12 cellular contexts compared by ENCODE assay signal in the genomic region with DNA sequence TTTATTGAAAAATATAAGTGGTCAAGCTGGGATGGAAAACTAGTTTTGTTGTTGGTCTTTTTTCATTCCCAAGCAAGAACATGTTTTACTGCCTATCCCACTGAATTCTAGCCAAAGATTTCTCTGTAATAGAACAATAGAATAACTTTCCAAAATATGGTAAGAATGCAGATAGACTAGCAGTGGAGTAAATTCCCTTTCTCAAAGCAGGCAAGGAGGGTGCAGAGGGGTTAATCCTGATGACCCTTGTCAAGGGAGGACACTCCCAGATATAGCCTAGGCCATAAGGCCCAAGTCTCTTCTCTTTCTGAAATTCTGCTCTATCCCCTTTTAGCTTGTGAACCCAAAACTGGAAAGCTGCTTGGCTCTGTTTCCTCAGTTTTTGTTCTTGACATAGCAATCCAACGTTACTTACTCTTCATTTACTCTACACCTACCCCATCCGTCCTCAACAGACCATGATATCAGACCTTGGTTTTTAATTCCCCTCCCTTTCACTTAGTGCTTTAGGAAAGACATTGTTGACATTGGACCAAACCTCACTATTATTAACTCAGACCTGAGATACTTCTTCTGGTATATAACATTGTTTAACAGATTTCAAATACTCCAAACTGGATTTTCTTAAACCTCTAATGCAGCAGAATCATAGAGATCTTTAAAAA.
DNase-seq lines count a peak whose midpoint lies in the region; ATAC-seq, FAIRE-seq and TF ChIP-seq lines count a peak whose summit lies in the region.
"Had no signal": no experiment of that assay in that cellular context is flagged by ENCODE, and none has a peak within 500 bp of the region (broad histone marks: within the 10 kb centered on the region; RNA-seq: fewer than 3 reads in every experiment).

No MANE protein-coding gene starts in this region.

- no peaks in the 10 kb centered on the region for H3K79me2 ChIP-seq in mesendoderm (ENCODE audit: control insufficient read depth, insufficient read depth, low read length)

- no peaks in the 10 kb centered on the region for H3K27me3 ChIP-seq in esophagus muscularis mucosa
- no peaks in the 10 kb centered on the region for H3K27me3 ChIP-seq in pancreas
- no peaks in the 10 kb centered on the region for H3K27me3 ChIP-seq in mesendoderm (ENCODE audit: insufficient read depth, low read length, poor library complexity)
- no peaks in the 10 kb centered on the region for H3K27me3 ChIP-seq in testis

- peak overlapping the region; percentile 47 to 76 (median 68) for H3K27ac ChIP-seq in esophagus muscularis mucosa (replicated peaks in 1 of 4)
- peak overlapping the region in 2 of 4 donors; percentile 22 to 66 for H3K27ac ChIP-seq in pancreas
- H3K27ac ChIP-seq in mesendoderm (ENCODE audit: low read depth, low read length), result no peak overlapping the region
- peak overlapping the region in 1 of 2 donors; percentile 11 for H3K27ac ChIP-seq in testis

- H3K9me3 ChIP-seq in esophagus muscularis mucosa (no peaks in the 10 kb centered on the region), pancreas (no peaks in the 10 kb centered on the region), testis (no peaks in the 10 kb centered on the region)

- H3K18ac ChIP-seq in mesendoderm (ENCODE audit: low read length), result no peak overlapping the region

- WGBS in esophagus muscularis mucosa, result 28% methylated on average over 2 of the region's 2 CpGs
- 12 to 15% methylated on average over 2 of the region's 2 CpGs for WGBS in pancreas, 2 donors
- no CpG with 5 or more reads among the region's 2 CpGs for WGBS in mesendoderm (ENCODE audit: extremely low coverage, insufficient coverage, low lambda C conversion rate)
- 26 to 28% methylated on average over 2 of the region's 2 CpGs for WGBS in testis, 2 donors

- DNase-seq in Daoy (ENCODE audit: low read depth), result peak; percentile 45
- peak; percentile 41 for DNase-seq in RPMI7951 (ENCODE audit: low read depth)
- no peak for DNase-seq in esophagus muscularis mucosa (ENCODE audit: extremely low spot score)
- DNase-seq in pancreas, result no peak
- no peak for DNase-seq in mesendoderm
- DNase-seq in testis, result no peak
- DNase-seq: activated T-cell treated with anti-CD3 and anti-CD28 coated beads, Interleukin-2, amount 50 U/mL, for 24 hours; CD8-positive, alpha-beta memory T cell; NCI-H187 treated with DMSO at 0.1 percent for 48 hours had no signal

- no peak overlapping the region for H2AK5ac ChIP-seq in mesendoderm (ENCODE audit: low read length)

- ATAC-seq in pancreas (peak in 3 of 4 donors; percentile 28 to 50 (median 42)), HG02938 (IDR thresholded peaks at IDR 0.05; ENCODE audit: unreplicated experiment) (no peak), GM21723 (IDR thresholded peaks at IDR 0.05; ENCODE audit: unreplicated experiment) (no peak)

- H2BK15ac ChIP-seq in mesendoderm (replicated peaks; ENCODE audit: low read depth), result no peak overlapping the region

- no peak overlapping the region for H3K4me2 ChIP-seq in mesendoderm (ENCODE audit: low read length)

- TF ChIP-seq CTCF in esophagus muscularis mucosa (IDR thresholded peaks at IDR 0.05) (no peak), pancreas (IDR thresholded peaks at IDR 0.05) (no peak), testis (IDR thresholded peaks at IDR 0.05) (no peak)

- no peak for TF ChIP-seq EP300 in esophagus muscularis mucosa (IDR thresholded peaks at IDR 0.05)

- H3K4me1 ChIP-seq in esophagus muscularis mucosa, result peaks cover 21 to 57% (median 51%) of the 10 kb centered on the region in 4 donors
- H3K4me1 ChIP-seq in pancreas, result peaks cover 7 to 24% (median 20%) of the 10 kb centered on the region in 3 donors
- no peaks in the 10 kb centered on the region for H3K4me1 ChIP-seq in mesendoderm (ENCODE audit: control insufficient read depth, low read depth, low read length)
- H3K4me1 ChIP-seq in testis, result peaks cover 19% of the 10 kb centered on the region

- no peak overlapping the region for H2BK120ac ChIP-seq in mesendoderm (ENCODE audit: low read depth, low read length)

- H3K9ac ChIP-seq in mesendoderm (ENCODE audit: low read length), result no peak overlapping the region

- H3K4me3 ChIP-seq in esophagus muscularis mucosa (no peak overlapping the region), pancreas (no peak overlapping the region), mesendoderm (ENCODE audit: low read length) (no peak overlapping the region), testis (no peak overlapping the region)

- TF ChIP-seq POLR2A in esophagus muscularis mucosa (IDR thresholded peaks at IDR 0.05; ENCODE audit: low read depth), result no peak
- TF ChIP-seq POLR2A in testis (IDR thresholded peaks at IDR 0.05), result no peak

- no peak overlapping the region for H3K23ac ChIP-seq in mesendoderm (ENCODE audit: low read length)

- no peak overlapping the region for H3K4ac ChIP-seq in mesendoderm (ENCODE audit: low read depth, low read length)

- H3K79me1 ChIP-seq in mesendoderm (ENCODE audit: low read length), result no peaks in the 10 kb centered on the region

- H4K8ac ChIP-seq in mesendoderm (ENCODE audit: low read depth, low read length), result no peak overlapping the region

- no peaks in the 10 kb centered on the region for H3K36me3 ChIP-seq in esophagus muscularis mucosa
- H3K36me3 ChIP-seq in pancreas, result no peaks in the 10 kb centered on the region
- no peaks in the 10 kb centered on the region for H3K36me3 ChIP-seq in mesendoderm (ENCODE audit: control insufficient read depth, insufficient read depth, low read length)
- H3K36me3 ChIP-seq in testis (ENCODE audit: low read depth, missing control alignments), result no peaks in the 10 kb centered on the region

- no peak overlapping the region for H3K56ac ChIP-seq in mesendoderm (ENCODE audit: low read length)

- H2BK5ac ChIP-seq in mesendoderm (ENCODE audit: low read length), result no peak overlapping the region

- H4K5ac ChIP-seq in mesendoderm (ENCODE audit: low read length), result no peak overlapping the region

- FAIRE-seq in pancreas (lab: Jason Lieb, UNC), result no peak
- FAIRE-seq: TTC549 had no signal

- intact Hi-C loops in esophagus muscularis mucosa (cut with DNase I), result loop anchor here (5.0 kb wide), 1 partner anchor 450 kb away; no protein-coding TSS in a partner anchor
- intact Hi-C loops in pancreas (cut with DNase I), result no loop called here
- intact Hi-C loops in testis (cut with DNase I; ENCODE audit: low total_unique reads), result no loop called here

Comparison
In these comparisons a context has a peak if more than half of its experiments do, and no peak if none do; other contexts are left out.
1. DNase-seq: peak in Daoy (single experiment) and RPMI7951 (single experiment); none in esophagus muscularis mucosa (single experiment), pancreas (0 of 6), mesendoderm (single experiment) and testis (single experiment).
2. ATAC-seq: peak in pancreas (3 of 4); none in HG02938 (single experiment) and GM21723 (single experiment).